ENCODE assay signal across 9 cellular contexts in the genomic region with DNA sequence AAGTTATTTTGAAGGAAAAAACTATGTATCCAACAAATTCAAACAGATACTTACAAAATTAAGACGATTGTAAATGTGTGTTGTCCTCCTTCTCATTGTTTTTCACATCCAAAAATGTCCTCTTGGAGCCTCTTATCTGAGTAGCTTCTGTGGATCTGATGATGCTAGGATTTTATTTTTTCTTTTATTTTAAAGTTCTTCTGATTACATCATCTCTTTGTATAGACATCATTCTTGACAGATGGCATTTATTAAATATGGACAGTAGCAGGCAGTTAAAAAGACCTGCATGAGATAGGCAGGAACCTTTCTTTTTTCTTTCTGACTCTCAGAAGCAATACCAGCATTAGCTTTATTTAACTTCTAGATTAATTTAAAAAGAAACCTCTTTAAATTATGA. TPM values are rescaled to one million over a fixed set of nuclear protein-coding genes. Genes with fewer than 3 reads are reported as not detected.
DNase-seq lines count a peak whose midpoint lies in the region; ATAC-seq and TF ChIP-seq lines count a peak whose summit lies in the region.
"Had no signal": no experiment of that assay in that cellular context is flagged by ENCODE, and none has a peak within 500 bp of the region (broad histone marks: within the 10 kb centered on the region; RNA-seq: fewer than 3 reads in every experiment).

A gene (minus strand): TSS at position 147 of the 400 bp plus-strand sequence. CDS start 78,189 bp downstream, outside the sequence.

- POLR2A ChIA-PET in activated B cell treated with CpG ODN at 0.5 μM for 24 hours (lab: Charles Lee) = no interaction called here

- CTCF ChIA-PET in activated B cell treated with CpG ODN at 0.5 μM for 24 hours (lab: Charles Lee) = interaction anchor here (0.6 kb wide), 1 partner anchor 37 kb away, joined by 3 read pairs; no protein-coding TSS in a partner anchor

- TF ChIP-seq CTCF in activated B cell treated with CpG ODN at 0.5 μM for 24 hours (IDR thresholded peaks at IDR 0.05) (no peak), heart right ventricle (IDR thresholded peaks at IDR 0.05) (no peak)

- H3K4me1 Mint-ChIP-seq in activated B cell treated with CpG ODN at 0.5 μM for 24 hours = peaks cover 23% of the 10 kb centered on the region
- peaks cover 40% of the 10 kb centered on the region for H3K4me1 Mint-ChIP-seq in stimulated activated naive CD8-positive, alpha-beta T cell treated with anti-CD3 and anti-CD28 coated beads, Interleukin-15, amount 100 ng/mL, for 72 hours

- intact Hi-C loops in activated B cell treated with CpG ODN at 0.5 μM for 24 hours (cut with micrococcal nuclease) = loop anchor here (5.0 kb wide), 1 partner anchor 34 kb away; no protein-coding TSS in a partner anchor
- intact Hi-C loops in heart right ventricle (cut with DNase I) = no loop called here

- H3K9me3 ChIP-seq in heart right ventricle = no peaks in the 10 kb centered on the region

- no peak within 1 kb of the TSS for H3K27ac ChIP-seq in heart right ventricle
- H3K27ac ChIP-seq: VCaP had no signal

- no peaks in the 10 kb centered on the region for H3K27me3 ChIP-seq in heart right ventricle

- peaks cover 13% of the 10 kb centered on the region for H3K36me3 Mint-ChIP-seq in activated B cell treated with CpG ODN at 0.5 μM for 24 hours (ENCODE audit: low read depth)

- DNase-seq in NCI-H2171 treated with DMSO at 0.1 percent for 48 hours (lab: John Stamatoyannopoulos, UW) (peak; percentile 57), NCI-H2171 (lab: John Stamatoyannopoulos, UW) (no peak), activated B cell treated with CpG ODN at 0.5 μM for 24 hours (no peak), heart right ventricle (no peak), cerebellar cortex (ENCODE audit: low spot score) (no peak)
- DNase-seq in stimulated activated naive CD8-positive, alpha-beta T cell treated with anti-CD3 and anti-CD28 coated beads, Interleukin-15, amount 100 ng/mL, for 72 hours = no peak
- no peak for DNase-seq in stimulated activated CD4-positive, alpha-beta T cell treated with anti-CD3 and anti-CD28 coated beads, Interleukin-4, amount 100 ng/mL, for 1 hour

- no peak within 1 kb of the TSS for H3K4me3 Mint-ChIP-seq in activated B cell treated with CpG ODN at 0.5 μM for 24 hours
- H3K4me3 Mint-ChIP-seq in stimulated activated naive CD8-positive, alpha-beta T cell treated with anti-CD3 and anti-CD28 coated beads, Interleukin-15, amount 100 ng/mL, for 72 hours = peak within 1 kb of the TSS; percentile 63 to 76

- H3K36me3 ChIP-seq in heart right ventricle = no peaks in the 10 kb centered on the region

- H3K4me1 ChIP-seq in heart right ventricle = peaks cover 0 to 25% (median 12%) of the 10 kb centered on the region in 9 donors

- H3K4me3 ChIP-seq in heart right ventricle = no peak within 1 kb of the TSS

- peak within 1 kb of the TSS; percentile 61 for H3K27ac Mint-ChIP-seq in activated B cell treated with CpG ODN at 0.5 μM for 24 hours
- H3K27ac Mint-ChIP-seq in stimulated activated naive CD8-positive, alpha-beta T cell treated with anti-CD3 and anti-CD28 coated beads, Interleukin-15, amount 100 ng/mL, for 72 hours = peak within 1 kb of the TSS; percentile 97 to 98

- no peaks in the 10 kb centered on the region for H3K27me3 Mint-ChIP-seq in activated B cell treated with CpG ODN at 0.5 μM for 24 hours
- no peaks in the 10 kb centered on the region for H3K27me3 Mint-ChIP-seq in stimulated activated naive CD8-positive, alpha-beta T cell treated with anti-CD3 and anti-CD28 coated beads, Interleukin-15, amount 100 ng/mL, for 72 hours

- no peak for ATAC-seq in activated B cell treated with CpG ODN at 0.5 μM for 24 hours (ENCODE audit: low read depth)
- ATAC-seq in heart right ventricle = no peak
- no peak for ATAC-seq in stimulated activated naive CD8-positive, alpha-beta T cell treated with anti-CD3 and anti-CD28 coated beads, Interleukin-15, amount 100 ng/mL, for 72 hours
- ATAC-seq in HG02678 (IDR thresholded peaks at IDR 0.05; ENCODE audit: unreplicated experiment) = no peak

- no peaks in the 10 kb centered on the region for H3K9me3 Mint-ChIP-seq in activated B cell treated with CpG ODN at 0.5 μM for 24 hours
- H3K9me3 Mint-ChIP-seq in stimulated activated naive CD8-positive, alpha-beta T cell treated with anti-CD3 and anti-CD28 coated beads, Interleukin-15, amount 100 ng/mL, for 72 hours = peaks cover 0 to 4% of the 10 kb centered on the region in 2 donors

- 79 to 87% methylated on average over 1 of the region's 1 CpG for WGBS in heart right ventricle, 2 donors

RNA-seq across cellular contexts. Expression of the gene that starts here (rescaled TPM):
- 64.9 and 83.2 TPM in 2 replicates for total RNA-seq in activated B cell treated with CpG ODN at 0.5 μM for 24 hours
- total RNA-seq in heart right ventricle = 10 to 100 TPM; 17.4 to 25.9 (median 22.9) TPM
- 10 to 100 TPM; 15.9 to 20.6 TPM for polyA plus RNA-seq in heart right ventricle
